22 cellular contexts compared by ENCODE assay signal in the genomic region with DNA sequence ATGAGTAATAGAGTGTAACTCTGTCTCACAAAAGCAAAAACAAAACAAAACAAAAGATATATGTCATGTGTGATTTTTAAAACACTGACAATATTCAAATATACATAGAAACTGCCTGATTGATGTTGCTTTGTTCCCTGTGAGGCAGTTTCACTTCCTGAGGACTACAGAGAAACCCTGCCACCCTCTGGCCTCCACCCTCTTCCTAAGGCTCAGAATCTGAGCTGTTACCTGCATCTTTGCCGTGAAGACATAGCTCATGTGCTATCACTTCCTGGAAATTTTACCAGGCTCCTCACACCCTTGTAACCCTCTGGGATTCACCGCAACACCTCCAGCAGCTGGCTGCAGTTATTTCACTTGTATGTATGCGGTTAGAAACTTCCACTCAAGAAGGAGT.
DNase-seq lines count a peak whose midpoint lies in the region; ATAC-seq and TF ChIP-seq lines count a peak whose summit lies in the region.
"Had no signal": no experiment of that assay in that cellular context is flagged by ENCODE, and none has a peak within 500 bp of the region (broad histone marks: within the 10 kb centered on the region; RNA-seq: fewer than 3 reads in every experiment).

No MANE protein-coding gene starts in this region.

- DNase-seq in activated CD4-positive, alpha-beta T cell treated with anti-CD3 and anti-CD28 coated beads, Interleukin-2, amount 10 ng/mL, durations not matched to agents 7 days and 5 days: peak; percentile 14
- no peak for DNase-seq in activated CD4-positive, alpha-beta T cell treated with anti-CD3 and anti-CD28 coated beads, Interleukin-2, amount 50 U/mL, for 48 hours
- DNase-seq in RPMI7951 (ENCODE audit: low read depth) (peak; percentile 24), sigmoid colon (no peak), prostate gland (ENCODE audit: low spot score) (no peak)
- DNase-seq in effector CD4-positive, alpha-beta T cell: peak; percentile 1
- DNase-seq: adrenal gland; caudate nucleus; DMS 273 treated with DMSO at 0.1 percent for 48 hours; effector memory CD8-positive, alpha-beta T cell; glutamatergic neuron; GOT3; left ventricle myocardium inferior; NCI-H2107; NCI-H524; SIG-M5; small intestine; stimulated activated CD4-positive, alpha-beta T cell treated with anti-CD3 and anti-CD28 coated beads, Interleukin-4, amount 100 ng/mL, for 1 hour had no signal

- TF ChIP-seq POLR2A in sigmoid colon (IDR thresholded peaks at IDR 0.05): no peak
- no peak for TF ChIP-seq POLR2A in prostate gland (IDR thresholded peaks at IDR 0.05)

- CTCF ChIA-PET in activated CD4-positive, alpha-beta T cell treated with anti-CD3 and anti-CD28 coated beads, Interleukin-2, amount 10 ng/mL, durations not matched to agents 7 days and 5 days (lab: Charles Lee): no interaction called here

- no peak overlapping the region for H3K27ac ChIP-seq in sigmoid colon
- H3K27ac ChIP-seq in prostate gland: no peak overlapping the region
- H3K27ac ChIP-seq: adrenal gland, left ventricle myocardium inferior, VCaP had no signal

- H3K27me3 Mint-ChIP-seq in activated CD4-positive, alpha-beta T cell treated with anti-CD3 and anti-CD28 coated beads, Interleukin-2, amount 10 ng/mL, durations not matched to agents 7 days and 5 days: peaks cover 2% of the 10 kb centered on the region

- H3K27me3 ChIP-seq in sigmoid colon (no peaks in the 10 kb centered on the region), prostate gland (replicated peaks; ENCODE audit: insufficient read depth) (no peaks in the 10 kb centered on the region)
- H3K27me3 ChIP-seq: adrenal gland had no signal

- WGBS in sigmoid colon, 2 donors: 72 to 75% methylated on average over 3 of the region's 3 CpGs
- 90% methylated on average over 3 of the region's 3 CpGs for WGBS in prostate gland

- ATAC-seq in GM21619 (IDR thresholded peaks at IDR 0.05; ENCODE audit: unreplicated experiment) (peak; percentile 72), GM18502 (IDR thresholded peaks at IDR 0.05; ENCODE audit: poor library complexity, unreplicated experiment) (no peak)
- ATAC-seq: effector memory CD8-positive, alpha-beta T cell had no signal

- POLR2A ChIA-PET in activated CD4-positive, alpha-beta T cell treated with anti-CD3 and anti-CD28 coated beads, Interleukin-2, amount 10 ng/mL, durations not matched to agents 7 days and 5 days (lab: Charles Lee): no interaction called here

- H3K36me3 ChIP-seq in sigmoid colon (no peaks in the 10 kb centered on the region), prostate gland (no peaks in the 10 kb centered on the region)
- H3K36me3 ChIP-seq: adrenal gland, left ventricle myocardium inferior had no signal

- H3K4me1 ChIP-seq in sigmoid colon (no peaks in the 10 kb centered on the region), prostate gland (replicated peaks) (no peaks in the 10 kb centered on the region)
- H3K4me1 ChIP-seq: adrenal gland, left ventricle myocardium inferior had no signal

- TF ChIP-seq EP300 in sigmoid colon (IDR thresholded peaks at IDR 0.05): no peak

- intact Hi-C loops in sigmoid colon (cut with DNase I): no loop called here
- intact Hi-C loops in prostate gland (cut with DNase I): no loop called here

- H3K27ac Mint-ChIP-seq in activated CD4-positive, alpha-beta T cell treated with anti-CD3 and anti-CD28 coated beads, Interleukin-2, amount 10 ng/mL, durations not matched to agents 7 days and 5 days: peak overlapping the region; percentile 78
- H3K27ac Mint-ChIP-seq: effector memory CD8-positive, alpha-beta T cell had no signal

- no peak for TF ChIP-seq CTCF in sigmoid colon (IDR thresholded peaks at IDR 0.05)
- TF ChIP-seq CTCF in prostate gland (IDR thresholded peaks at IDR 0.05): no peak

- no peaks in the 10 kb centered on the region for H3K36me3 Mint-ChIP-seq in activated CD4-positive, alpha-beta T cell treated with anti-CD3 and anti-CD28 coated beads, Interleukin-2, amount 10 ng/mL, durations not matched to agents 7 days and 5 days (ENCODE audit: low read depth)

- H3K9me3 Mint-ChIP-seq in activated CD4-positive, alpha-beta T cell treated with anti-CD3 and anti-CD28 coated beads, Interleukin-2, amount 10 ng/mL, durations not matched to agents 7 days and 5 days: no peaks in the 10 kb centered on the region
- H3K9me3 Mint-ChIP-seq: neural crest cell had no signal

- H3K9me3 ChIP-seq in sigmoid colon (no peaks in the 10 kb centered on the region), prostate gland (no peaks in the 10 kb centered on the region)
- H3K9me3 ChIP-seq: adrenal gland, left ventricle myocardium inferior had no signal

- H3K4me3 ChIP-seq in sigmoid colon (no peak overlapping the region), prostate gland (no peak overlapping the region)
- H3K4me3 ChIP-seq: adrenal gland, left ventricle myocardium inferior had no signal

- H3K4me3 Mint-ChIP-seq in activated CD4-positive, alpha-beta T cell treated with anti-CD3 and anti-CD28 coated beads, Interleukin-2, amount 10 ng/mL, durations not matched to agents 7 days and 5 days: no peak overlapping the region
- H3K4me3 Mint-ChIP-seq: effector memory CD8-positive, alpha-beta T cell; neural crest cell had no signal

- peaks cover 13% of the 10 kb centered on the region for H3K4me1 Mint-ChIP-seq in activated CD4-positive, alpha-beta T cell treated with anti-CD3 and anti-CD28 coated beads, Interleukin-2, amount 10 ng/mL, durations not matched to agents 7 days and 5 days
- H3K4me1 Mint-ChIP-seq: neural crest cell had no signal

Comparison
In these comparisons a context has a peak if more than half of its experiments do, and no peak if none do; other contexts are left out.
1. DNase-seq: peak in activated CD4-positive, alpha-beta T cell treated with anti-CD3 and anti-CD28 coated beads, Interleukin-2, amount 10 ng/mL, durations not matched to agents 7 days and 5 days (single experiment), RPMI7951 (single experiment) and effector CD4-positive, alpha-beta T cell (single experiment); none in activated CD4-positive, alpha-beta T cell treated with anti-CD3 and anti-CD28 coated beads, Interleukin-2, amount 50 U/mL, for 48 hours (0 of 2), sigmoid colon (single experiment) and prostate gland (single experiment).